Comparison of ENCODE assay signal across 1 cellular context in genomic region chr4:158032733-158033415, GRCh38.
TF ChIP-seq lines count a peak whose summit lies in the region.

No MANE protein-coding gene starts in this region.

TF ChIP-seq in HepG2, 621 proteins besides CTCF, POLR2A, EP300 and RAD21:
- TF ChIP-seq ARNTL (CRISPR knock-in tag; IDR thresholded peaks at IDR 0.05) (no peak), HHEX (CRISPR knock-in tag; IDR thresholded peaks at IDR 0.05) (no peak), FOXK1 (CRISPR knock-in tag; IDR thresholded peaks at IDR 0.05; ENCODE audit: borderline replicate concordance, low read depth) (no peak), ELK4 (CRISPR knock-in tag; IDR thresholded peaks at IDR 0.05; ENCODE audit: borderline replicate concordance) (no peak), RNF2 (conservative IDR thresholded peaks at IDR 0.05; ENCODE audit: low read depth) (no peak), SNAI1 (CRISPR knock-in tag; IDR thresholded peaks at IDR 0.05; ENCODE audit: borderline replicate concordance) (no peak), ZNF644 (CRISPR knock-in tag; IDR thresholded peaks at IDR 0.05; ENCODE audit: low read depth) (no peak), ZNF567 (CRISPR knock-in tag; IDR thresholded peaks at IDR 0.05; ENCODE audit: borderline replicate concordance) (no peak), RXRB (CRISPR knock-in tag; IDR thresholded peaks at IDR 0.05; ENCODE audit: borderline replicate concordance) (no peak), NFKB2 (CRISPR knock-in tag; IDR thresholded peaks at IDR 0.05; ENCODE audit: borderline replicate concordance) (no peak), ZNF660 (CRISPR knock-in tag; IDR thresholded peaks at IDR 0.05; ENCODE audit: borderline replicate concordance, low read depth) (no peak), CEBPG (CRISPR knock-in tag; IDR thresholded peaks at IDR 0.05) (no peak), RFXANK (CRISPR knock-in tag; IDR thresholded peaks at IDR 0.05) (no peak), RARA (CRISPR knock-in tag; IDR thresholded peaks at IDR 0.05) (no peak), EHMT2 (IDR thresholded peaks at IDR 0.05; ENCODE audit: borderline replicate concordance, low read depth, low read length) (no peak)
- TF ChIP-seq, protein P1, sequence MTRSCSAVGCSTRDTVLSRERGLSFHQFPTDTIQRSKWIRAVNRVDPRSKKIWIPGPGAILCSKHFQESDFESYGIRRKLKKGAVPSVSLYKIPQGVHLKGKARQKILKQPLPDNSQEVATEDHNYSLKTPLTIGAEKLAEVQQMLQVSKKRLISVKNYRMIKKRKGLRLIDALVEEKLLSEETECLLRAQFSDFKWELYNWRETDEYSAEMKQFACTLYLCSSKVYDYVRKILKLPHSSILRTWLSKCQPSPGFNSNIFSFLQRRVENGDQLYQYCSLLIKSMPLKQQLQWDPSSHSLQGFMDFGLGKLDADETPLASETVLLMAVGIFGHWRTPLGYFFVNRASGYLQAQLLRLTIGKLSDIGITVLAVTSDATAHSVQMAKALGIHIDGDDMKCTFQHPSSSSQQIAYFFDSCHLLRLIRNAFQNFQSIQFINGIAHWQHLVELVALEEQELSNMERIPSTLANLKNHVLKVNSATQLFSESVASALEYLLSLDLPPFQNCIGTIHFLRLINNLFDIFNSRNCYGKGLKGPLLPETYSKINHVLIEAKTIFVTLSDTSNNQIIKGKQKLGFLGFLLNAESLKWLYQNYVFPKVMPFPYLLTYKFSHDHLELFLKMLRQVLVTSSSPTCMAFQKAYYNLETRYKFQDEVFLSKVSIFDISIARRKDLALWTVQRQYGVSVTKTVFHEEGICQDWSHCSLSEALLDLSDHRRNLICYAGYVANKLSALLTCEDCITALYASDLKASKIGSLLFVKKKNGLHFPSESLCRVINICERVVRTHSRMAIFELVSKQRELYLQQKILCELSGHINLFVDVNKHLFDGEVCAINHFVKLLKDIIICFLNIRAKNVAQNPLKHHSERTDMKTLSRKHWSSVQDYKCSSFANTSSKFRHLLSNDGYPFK (CRISPR knock-in tag; IDR thresholded peaks at IDR 0.05; ENCODE audit: borderline replicate concordance): no peak
